In genomic region chr9:19701274-19701673, GRCh38 we compare ENCODE assay signal across 1 cellular context.
TF ChIP-seq lines count a peak whose summit lies in the region.

No MANE protein-coding gene starts in this region.

TF ChIP-seq in GM23338, 12 proteins besides CTCF, POLR2A, EP300 and RAD21 (continued from another document):
- no peak for TF ChIP-seq REST (IDR thresholded peaks at IDR 0.05; ENCODE audit: unreplicated experiment)
- no peak for TF ChIP-seq ZNF114 (CRISPR knock-in tag; IDR thresholded peaks at IDR 0.05)
- no peak for TF ChIP-seq CREB1 (CRISPR knock-in tag; IDR thresholded peaks at IDR 0.05; ENCODE audit: low read depth)
- TF ChIP-seq JUNB (IDR thresholded peaks at IDR 0.05; ENCODE audit: unreplicated experiment) = no peak
- TF ChIP-seq EZH2phosphoT487 (IDR thresholded peaks at IDR 0.05; ENCODE audit: unreplicated experiment) = no peak
- no peak for TF ChIP-seq STAT1 (IDR thresholded peaks at IDR 0.05; ENCODE audit: unreplicated experiment)
- no peak for TF ChIP-seq ETS1 (IDR thresholded peaks at IDR 0.05)
- TF ChIP-seq ZNF331 (CRISPR knock-in tag; IDR thresholded peaks at IDR 0.05; ENCODE audit: low read depth) = no peak
